23 cellular contexts compared by ENCODE assay signal in the genomic region with DNA sequence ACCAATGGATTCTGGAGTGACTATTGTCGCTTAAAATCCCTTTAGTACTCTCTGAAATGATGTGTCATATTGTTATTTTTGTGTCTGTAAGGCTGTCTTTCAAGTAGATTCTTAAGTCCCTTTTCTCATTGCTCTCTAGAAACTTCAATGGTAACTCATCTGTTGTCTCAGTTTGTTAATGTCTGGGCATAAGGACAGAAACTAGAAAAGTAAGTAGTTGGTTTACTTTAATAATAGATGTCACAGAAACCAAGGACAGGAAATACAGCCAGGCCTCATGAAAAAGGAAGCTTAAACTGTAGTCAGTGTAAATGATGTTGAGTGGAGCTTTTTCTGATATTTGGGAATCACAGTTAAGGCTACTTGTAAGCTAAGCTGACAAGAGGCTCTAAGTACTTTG.
"Had no signal": no experiment of that assay in that cellular context is flagged by ENCODE, and none has a peak within 500 bp of the region (broad histone marks: within the 10 kb centered on the region; RNA-seq: fewer than 3 reads in every experiment).

No MANE protein-coding gene starts in this region.

- H3K4me3 ChIP-seq: lower lobe of right lung, neural progenitor cell, ovary, prostate gland, thyroid gland had no signal

- H3K4me1 Mint-ChIP-seq: activated CD4-positive, alpha-beta T cell treated with anti-CD3 and anti-CD28 coated beads, Interleukin-2, amount 10 ng/mL, durations not matched to agents 7 days and 5 days; activated naive CD4-positive, alpha-beta T cell treated with anti-CD3 and anti-CD28 coated beads, Interleukin-2, amount 50 U/mL, for 24 hours; naive thymus-derived CD8-positive, alpha-beta T cell had no signal

- H3K4me3 Mint-ChIP-seq: activated CD4-positive, alpha-beta T cell treated with anti-CD3 and anti-CD28 coated beads, Interleukin-2, amount 10 ng/mL, durations not matched to agents 7 days and 5 days; activated CD8-positive, alpha-beta T cell treated with anti-CD3 and anti-CD28 coated beads, Interleukin-2, amount 10 ng/mL, durations not matched to agents 7 days and 5 days; activated naive CD4-positive, alpha-beta T cell treated with anti-CD3 and anti-CD28 coated beads, Interleukin-2, amount 50 U/mL, for 24 hours; naive thymus-derived CD8-positive, alpha-beta T cell; neural progenitor cell; stimulated activated naive CD8-positive, alpha-beta T cell treated with anti-CD3 and anti-CD28 coated beads, Interleukin-15, Interleukin-2, amounts not matched to agents 100 ng/mL and 50 ng/mL, for 24 hours; T-helper 2 cell treated with Interferon-gamma antibody and Interleukin-4, amounts not matched to agents 5 μg/mL and 100 μg/mL, for 36 hours had no signal

- H3K9me3 Mint-ChIP-seq: activated CD4-positive, alpha-beta T cell treated with anti-CD3 and anti-CD28 coated beads, Interleukin-2, amount 10 ng/mL, durations not matched to agents 7 days and 5 days; activated naive CD4-positive, alpha-beta T cell treated with anti-CD3 and anti-CD28 coated beads, Interleukin-2, amount 50 U/mL, for 24 hours; T-helper 2 cell treated with Interferon-gamma antibody and Interleukin-4, amounts not matched to agents 5 μg/mL and 100 μg/mL, for 36 hours had no signal

- ATAC-seq: activated CD8-positive, alpha-beta T cell treated with anti-CD3 and anti-CD28 coated beads, Interleukin-2, amount 10 ng/mL, durations not matched to agents 7 days and 5 days; foreskin keratinocyte; lower lobe of right lung; naive thymus-derived CD8-positive, alpha-beta T cell had no signal

- H3K27me3 Mint-ChIP-seq: activated CD4-positive, alpha-beta T cell treated with anti-CD3 and anti-CD28 coated beads, Interleukin-2, amount 10 ng/mL, durations not matched to agents 7 days and 5 days; activated naive CD4-positive, alpha-beta T cell treated with anti-CD3 and anti-CD28 coated beads, Interleukin-2, amount 50 U/mL, for 24 hours; naive thymus-derived CD8-positive, alpha-beta T cell; stimulated activated naive CD8-positive, alpha-beta T cell treated with anti-CD3 and anti-CD28 coated beads, Interleukin-15, Interleukin-2, amounts not matched to agents 100 ng/mL and 50 ng/mL, for 24 hours had no signal

- FAIRE-seq: kidney had no signal

- H3K27ac ChIP-seq: foreskin keratinocyte, lower lobe of right lung, neural progenitor cell, ovary, prostate gland, VCaP had no signal

- H2AFZ ChIP-seq: neural progenitor cell had no signal

- H3K27me3 ChIP-seq: foreskin keratinocyte, neural progenitor cell, ovary, thyroid gland had no signal

- DNase-seq: activated CD4-positive, alpha-beta T cell treated with anti-CD3 and anti-CD28 coated beads, Interleukin-2, amount 10 ng/mL, durations not matched to agents 7 days and 5 days; activated CD4-positive, CD25-positive, alpha-beta regulatory T cell treated with anti-CD3 and anti-CD28 coated beads, Interleukin-2, amount 50 U/mL, for 72 hours; activated CD8-positive, alpha-beta T cell treated with anti-CD3 and anti-CD28 coated beads, Interleukin-2, amount 10 ng/mL, durations not matched to agents 7 days and 5 days; activated gamma-delta T cell treated with Interleukin-2 at 50 U/mL for 16 hours; aorta; central memory CD4-positive, alpha-beta T cell; dermis blood vessel endothelial cell; effector CD8-positive, alpha-beta T cell; foreskin keratinocyte; kidney; lower lobe of right lung; mesendoderm; naive thymus-derived CD8-positive, alpha-beta T cell; ovary; stimulated activated CD4-positive, alpha-beta T cell treated with anti-CD3 and anti-CD28 coated beads, Interleukin-1b, Interleukin-23, amount 100 ng/mL, for 48 hours; substantia nigra; thyroid gland had no signal

- H3K36me3 ChIP-seq: lower lobe of right lung, neural progenitor cell, ovary, prostate gland, thyroid gland had no signal

- H3K9me3 ChIP-seq: lower lobe of right lung, ovary, prostate gland, thyroid gland had no signal

- H3K27ac Mint-ChIP-seq: activated CD4-positive, alpha-beta T cell treated with anti-CD3 and anti-CD28 coated beads, Interleukin-2, amount 10 ng/mL, durations not matched to agents 7 days and 5 days; activated CD8-positive, alpha-beta T cell treated with anti-CD3 and anti-CD28 coated beads, Interleukin-2, amount 10 ng/mL, durations not matched to agents 7 days and 5 days; activated naive CD4-positive, alpha-beta T cell treated with anti-CD3 and anti-CD28 coated beads, Interleukin-2, amount 50 U/mL, for 24 hours; naive thymus-derived CD8-positive, alpha-beta T cell; neural progenitor cell; stimulated activated naive CD8-positive, alpha-beta T cell treated with anti-CD3 and anti-CD28 coated beads, Interleukin-15, Interleukin-2, amounts not matched to agents 100 ng/mL and 50 ng/mL, for 24 hours; T-helper 2 cell treated with Interferon-gamma antibody and Interleukin-4, amounts not matched to agents 5 μg/mL and 100 μg/mL, for 36 hours had no signal

- H3K9ac ChIP-seq: neural progenitor cell had no signal

- H3K4me2 ChIP-seq: neural progenitor cell had no signal

- H3K36me3 Mint-ChIP-seq: activated naive CD4-positive, alpha-beta T cell treated with anti-CD3 and anti-CD28 coated beads, Interleukin-2, amount 50 U/mL, for 24 hours; neural progenitor cell had no signal

- H3K4me1 ChIP-seq: foreskin keratinocyte, lower lobe of right lung, neural progenitor cell, prostate gland, thyroid gland had no signal
